In the genomic region with DNA sequence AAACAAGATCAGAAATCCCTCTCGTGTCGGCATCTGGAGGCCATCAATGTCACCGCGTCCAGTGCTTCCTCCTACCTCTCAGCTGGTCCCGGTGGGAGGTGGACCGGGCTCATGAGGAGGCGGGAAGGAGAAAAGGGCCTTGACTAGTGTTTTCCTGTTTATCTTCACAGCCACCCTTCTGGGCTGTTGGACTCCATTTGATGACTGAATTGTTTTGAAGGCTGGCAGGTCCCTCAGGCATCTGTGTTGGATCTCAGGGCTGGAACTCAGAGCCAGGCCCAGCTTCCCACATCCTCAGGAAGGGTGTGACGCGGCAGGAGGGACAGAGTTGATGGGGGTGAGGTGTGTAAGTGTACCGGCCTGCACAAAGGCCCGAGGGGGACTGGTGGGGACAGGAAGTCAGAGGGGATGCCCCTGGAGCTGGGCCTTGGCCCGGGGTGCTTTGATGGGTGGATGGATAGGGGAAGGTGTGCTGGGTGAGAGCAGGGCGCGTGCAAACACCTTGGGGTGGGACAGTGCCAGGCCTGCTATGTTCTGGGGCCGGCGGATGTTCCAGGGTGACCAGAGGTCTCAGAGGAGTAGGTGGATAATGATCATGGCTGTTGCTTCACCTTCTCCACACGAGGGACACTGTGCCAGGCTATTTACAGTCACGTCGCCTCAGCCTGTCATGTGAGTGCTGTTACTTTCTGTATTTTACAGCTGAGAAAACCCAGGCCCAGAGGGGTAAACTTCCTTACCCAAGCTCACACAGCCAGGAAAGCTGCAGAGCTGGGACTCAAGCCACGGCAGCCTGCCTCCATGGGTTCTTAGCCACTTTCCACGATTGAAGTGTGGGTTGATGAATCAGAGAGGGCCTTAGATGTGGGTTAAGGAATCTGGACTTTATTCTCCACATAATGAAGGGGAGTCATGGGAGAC, we compare ENCODE assay signal across 1 cellular context.
TF ChIP-seq lines count a peak whose summit lies in the region.

No MANE protein-coding gene starts in this region.

TF ChIP-seq in HepG2, 621 proteins besides CTCF, POLR2A, EP300 and RAD21 (continued from another document and continues in another):
- TF ChIP-seq DPF2 (CRISPR knock-in tag; IDR thresholded peaks at IDR 0.05; ENCODE audit: borderline replicate concordance, low read depth) = no peak
- TF ChIP-seq HNRNPK (IDR thresholded peaks at IDR 0.05; ENCODE audit: low read depth, low read length, poor library complexity, severe bottlenecking) = no peak
- TF ChIP-seq, protein P1, sequence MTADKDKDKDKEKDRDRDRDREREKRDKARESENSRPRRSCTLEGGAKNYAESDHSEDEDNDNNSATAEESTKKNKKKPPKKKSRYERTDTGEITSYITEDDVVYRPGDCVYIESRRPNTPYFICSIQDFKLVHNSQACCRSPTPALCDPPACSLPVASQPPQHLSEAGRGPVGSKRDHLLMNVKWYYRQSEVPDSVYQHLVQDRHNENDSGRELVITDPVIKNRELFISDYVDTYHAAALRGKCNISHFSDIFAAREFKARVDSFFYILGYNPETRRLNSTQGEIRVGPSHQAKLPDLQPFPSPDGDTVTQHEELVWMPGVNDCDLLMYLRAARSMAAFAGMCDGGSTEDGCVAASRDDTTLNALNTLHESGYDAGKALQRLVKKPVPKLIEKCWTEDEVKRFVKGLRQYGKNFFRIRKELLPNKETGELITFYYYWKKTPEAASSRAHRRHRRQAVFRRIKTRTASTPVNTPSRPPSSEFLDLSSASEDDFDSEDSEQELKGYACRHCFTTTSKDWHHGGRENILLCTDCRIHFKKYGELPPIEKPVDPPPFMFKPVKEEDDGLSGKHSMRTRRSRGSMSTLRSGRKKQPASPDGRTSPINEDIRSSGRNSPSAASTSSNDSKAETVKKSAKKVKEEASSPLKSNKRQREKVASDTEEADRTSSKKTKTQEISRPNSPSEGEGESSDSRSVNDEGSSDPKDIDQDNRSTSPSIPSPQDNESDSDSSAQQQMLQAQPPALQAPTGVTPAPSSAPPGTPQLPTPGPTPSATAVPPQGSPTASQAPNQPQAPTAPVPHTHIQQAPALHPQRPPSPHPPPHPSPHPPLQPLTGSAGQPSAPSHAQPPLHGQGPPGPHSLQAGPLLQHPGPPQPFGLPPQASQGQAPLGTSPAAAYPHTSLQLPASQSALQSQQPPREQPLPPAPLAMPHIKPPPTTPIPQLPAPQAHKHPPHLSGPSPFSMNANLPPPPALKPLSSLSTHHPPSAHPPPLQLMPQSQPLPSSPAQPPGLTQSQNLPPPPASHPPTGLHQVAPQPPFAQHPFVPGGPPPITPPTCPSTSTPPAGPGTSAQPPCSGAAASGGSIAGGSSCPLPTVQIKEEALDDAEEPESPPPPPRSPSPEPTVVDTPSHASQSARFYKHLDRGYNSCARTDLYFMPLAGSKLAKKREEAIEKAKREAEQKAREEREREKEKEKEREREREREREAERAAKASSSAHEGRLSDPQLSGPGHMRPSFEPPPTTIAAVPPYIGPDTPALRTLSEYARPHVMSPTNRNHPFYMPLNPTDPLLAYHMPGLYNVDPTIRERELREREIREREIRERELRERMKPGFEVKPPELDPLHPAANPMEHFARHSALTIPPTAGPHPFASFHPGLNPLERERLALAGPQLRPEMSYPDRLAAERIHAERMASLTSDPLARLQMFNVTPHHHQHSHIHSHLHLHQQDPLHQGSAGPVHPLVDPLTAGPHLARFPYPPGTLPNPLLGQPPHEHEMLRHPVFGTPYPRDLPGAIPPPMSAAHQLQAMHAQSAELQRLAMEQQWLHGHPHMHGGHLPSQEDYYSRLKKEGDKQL (CRISPR knock-in tag; IDR thresholded peaks at IDR 0.05; ENCODE audit: low read depth) = no peak
- no peak for TF ChIP-seq GABPA (IDR thresholded peaks at IDR 0.05; ENCODE audit: low read depth, low read length)
- no peak for TF ChIP-seq GABPA (CRISPR knock-in tag; IDR thresholded peaks at IDR 0.05; ENCODE audit: low read depth)
- TF ChIP-seq ZNF614 (CRISPR knock-in tag; IDR thresholded peaks at IDR 0.05; ENCODE audit: borderline replicate concordance) = peak; percentile 40; the same call in 1 of the 2 replicates
- TF ChIP-seq, protein P2, sequence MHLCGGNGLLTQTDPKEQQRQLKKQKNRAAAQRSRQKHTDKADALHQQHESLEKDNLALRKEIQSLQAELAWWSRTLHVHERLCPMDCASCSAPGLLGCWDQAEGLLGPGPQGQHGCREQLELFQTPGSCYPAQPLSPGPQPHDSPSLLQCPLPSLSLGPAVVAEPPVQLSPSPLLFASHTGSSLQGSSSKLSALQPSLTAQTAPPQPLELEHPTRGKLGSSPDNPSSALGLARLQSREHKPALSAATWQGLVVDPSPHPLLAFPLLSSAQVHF (CRISPR knock-in tag; IDR thresholded peaks at IDR 0.05) = no peak
- no peak for TF ChIP-seq ZSCAN31 (CRISPR knock-in tag; IDR thresholded peaks at IDR 0.05; ENCODE audit: low read depth)
- no peak for TF ChIP-seq CC2D1A (CRISPR knock-in tag; IDR thresholded peaks at IDR 0.05)
- TF ChIP-seq ZNF660 (CRISPR knock-in tag; IDR thresholded peaks at IDR 0.05; ENCODE audit: borderline replicate concordance, low read depth) = 0 out of 2 replicates have a peak, but pooled peaks have one; percentile 51
- TF ChIP-seq, protein P3, sequence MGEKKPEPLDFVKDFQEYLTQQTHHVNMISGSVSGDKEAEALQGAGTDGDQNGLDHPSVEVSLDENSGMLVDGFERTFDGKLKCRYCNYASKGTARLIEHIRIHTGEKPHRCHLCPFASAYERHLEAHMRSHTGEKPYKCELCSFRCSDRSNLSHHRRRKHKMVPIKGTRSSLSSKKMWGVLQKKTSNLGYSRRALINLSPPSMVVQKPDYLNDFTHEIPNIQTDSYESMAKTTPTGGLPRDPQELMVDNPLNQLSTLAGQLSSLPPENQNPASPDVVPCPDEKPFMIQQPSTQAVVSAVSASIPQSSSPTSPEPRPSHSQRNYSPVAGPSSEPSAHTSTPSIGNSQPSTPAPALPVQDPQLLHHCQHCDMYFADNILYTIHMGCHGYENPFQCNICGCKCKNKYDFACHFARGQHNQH (CRISPR knock-in tag; IDR thresholded peaks at IDR 0.05) = no peak
- no peak for TF ChIP-seq NFE2L1 (CRISPR knock-in tag; IDR thresholded peaks at IDR 0.05; ENCODE audit: borderline replicate concordance)
- no peak for TF ChIP-seq GPN1 (CRISPR knock-in tag; IDR thresholded peaks at IDR 0.05; ENCODE audit: borderline replicate concordance)
- no peak for TF ChIP-seq ZNF44 (CRISPR knock-in tag; IDR thresholded peaks at IDR 0.05)
- TF ChIP-seq ZNF891 (CRISPR knock-in tag; IDR thresholded peaks at IDR 0.05) = peak; percentile 62; the same call in 1 of the 2 replicates
- TF ChIP-seq SUZ12 (IDR thresholded peaks at IDR 0.05; ENCODE audit: low read depth, low read length) = no peak
- no peak for TF ChIP-seq ZNF383 (CRISPR knock-in tag; IDR thresholded peaks at IDR 0.05; ENCODE audit: borderline replicate concordance)
- TF ChIP-seq PAWR (CRISPR knock-in tag; IDR thresholded peaks at IDR 0.05; ENCODE audit: borderline replicate concordance) = no peak
- TF ChIP-seq, protein P4, sequence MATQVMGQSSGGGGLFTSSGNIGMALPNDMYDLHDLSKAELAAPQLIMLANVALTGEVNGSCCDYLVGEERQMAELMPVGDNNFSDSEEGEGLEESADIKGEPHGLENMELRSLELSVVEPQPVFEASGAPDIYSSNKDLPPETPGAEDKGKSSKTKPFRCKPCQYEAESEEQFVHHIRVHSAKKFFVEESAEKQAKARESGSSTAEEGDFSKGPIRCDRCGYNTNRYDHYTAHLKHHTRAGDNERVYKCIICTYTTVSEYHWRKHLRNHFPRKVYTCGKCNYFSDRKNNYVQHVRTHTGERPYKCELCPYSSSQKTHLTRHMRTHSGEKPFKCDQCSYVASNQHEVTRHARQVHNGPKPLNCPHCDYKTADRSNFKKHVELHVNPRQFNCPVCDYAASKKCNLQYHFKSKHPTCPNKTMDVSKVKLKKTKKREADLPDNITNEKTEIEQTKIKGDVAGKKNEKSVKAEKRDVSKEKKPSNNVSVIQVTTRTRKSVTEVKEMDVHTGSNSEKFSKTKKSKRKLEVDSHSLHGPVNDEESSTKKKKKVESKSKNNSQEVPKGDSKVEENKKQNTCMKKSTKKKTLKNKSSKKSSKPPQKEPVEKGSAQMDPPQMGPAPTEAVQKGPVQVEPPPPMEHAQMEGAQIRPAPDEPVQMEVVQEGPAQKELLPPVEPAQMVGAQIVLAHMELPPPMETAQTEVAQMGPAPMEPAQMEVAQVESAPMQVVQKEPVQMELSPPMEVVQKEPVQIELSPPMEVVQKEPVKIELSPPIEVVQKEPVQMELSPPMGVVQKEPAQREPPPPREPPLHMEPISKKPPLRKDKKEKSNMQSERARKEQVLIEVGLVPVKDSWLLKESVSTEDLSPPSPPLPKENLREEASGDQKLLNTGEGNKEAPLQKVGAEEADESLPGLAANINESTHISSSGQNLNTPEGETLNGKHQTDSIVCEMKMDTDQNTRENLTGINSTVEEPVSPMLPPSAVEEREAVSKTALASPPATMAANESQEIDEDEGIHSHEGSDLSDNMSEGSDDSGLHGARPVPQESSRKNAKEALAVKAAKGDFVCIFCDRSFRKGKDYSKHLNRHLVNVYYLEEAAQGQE (IDR thresholded peaks at IDR 0.05; ENCODE audit: borderline replicate concordance in 1 of 2, low read depth in 1 of 2, low read length in 2 of 2) = no peak
- no peak for TF ChIP-seq ZNF337 (CRISPR knock-in tag; IDR thresholded peaks at IDR 0.05; ENCODE audit: borderline replicate concordance, low read depth)
- TF ChIP-seq, protein P5, sequence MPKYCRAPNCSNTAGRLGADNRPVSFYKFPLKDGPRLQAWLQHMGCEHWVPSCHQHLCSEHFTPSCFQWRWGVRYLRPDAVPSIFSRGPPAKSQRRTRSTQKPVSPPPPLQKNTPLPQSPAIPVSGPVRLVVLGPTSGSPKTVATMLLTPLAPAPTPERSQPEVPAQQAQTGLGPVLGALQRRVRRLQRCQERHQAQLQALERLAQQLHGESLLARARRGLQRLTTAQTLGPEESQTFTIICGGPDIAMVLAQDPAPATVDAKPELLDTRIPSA (CRISPR knock-in tag; IDR thresholded peaks at IDR 0.05; ENCODE audit: borderline replicate concordance) = 0 out of 2 replicates have a peak, but pooled peaks have one; percentile 33
- TF ChIP-seq, protein P6, sequence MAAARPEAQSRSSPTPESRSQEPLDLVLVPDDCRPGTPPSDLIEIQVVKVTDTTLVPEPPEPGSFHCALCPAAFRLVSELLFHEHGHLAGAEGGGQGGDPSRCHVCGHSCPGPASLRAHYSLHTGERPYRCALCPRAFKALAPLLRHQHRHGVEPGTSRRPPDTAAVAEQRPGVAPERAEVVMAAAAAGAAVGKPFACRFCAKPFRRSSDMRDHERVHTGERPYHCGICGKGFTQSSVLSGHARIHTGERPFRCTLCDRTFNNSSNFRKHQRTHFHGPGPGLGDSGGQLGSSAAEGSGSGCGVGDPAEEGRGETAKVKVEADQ (CRISPR knock-in tag; IDR thresholded peaks at IDR 0.05; ENCODE audit: borderline replicate concordance) = no peak
- no peak for TF ChIP-seq SP5 (CRISPR knock-in tag; IDR thresholded peaks at IDR 0.05; ENCODE audit: borderline replicate concordance, low read depth)
- no peak for TF ChIP-seq ZNF335 (CRISPR knock-in tag; IDR thresholded peaks at IDR 0.05)
- no peak; the same call in 1 of the 2 replicates for TF ChIP-seq ZNF572 (CRISPR knock-in tag; IDR thresholded peaks at IDR 0.05)
- TF ChIP-seq ZNF790 (CRISPR knock-in tag; IDR thresholded peaks at IDR 0.05; ENCODE audit: borderline replicate concordance) = no peak
- TF ChIP-seq POGZ (CRISPR knock-in tag; IDR thresholded peaks at IDR 0.05) = no peak
- TF ChIP-seq ZNF530 (CRISPR knock-in tag; IDR thresholded peaks at IDR 0.05; ENCODE audit: low read depth) = no peak
- no peak for TF ChIP-seq TOE1 (CRISPR knock-in tag; IDR thresholded peaks at IDR 0.05)
- no peak for TF ChIP-seq ZNF329 (CRISPR knock-in tag; IDR thresholded peaks at IDR 0.05; ENCODE audit: low read depth)
- TF ChIP-seq ASH2L (IDR thresholded peaks at IDR 0.05; ENCODE audit: insufficient read length, low read depth, low read length) = no peak
- TF ChIP-seq KLF9 (CRISPR knock-in tag; IDR thresholded peaks at IDR 0.05; ENCODE audit: low read depth) = no peak
- no peak for TF ChIP-seq KLF6 (CRISPR knock-in tag; IDR thresholded peaks at IDR 0.05)
- TF ChIP-seq HOXA5 (CRISPR knock-in tag; IDR thresholded peaks at IDR 0.05) = no peak
- TF ChIP-seq, protein P7, sequence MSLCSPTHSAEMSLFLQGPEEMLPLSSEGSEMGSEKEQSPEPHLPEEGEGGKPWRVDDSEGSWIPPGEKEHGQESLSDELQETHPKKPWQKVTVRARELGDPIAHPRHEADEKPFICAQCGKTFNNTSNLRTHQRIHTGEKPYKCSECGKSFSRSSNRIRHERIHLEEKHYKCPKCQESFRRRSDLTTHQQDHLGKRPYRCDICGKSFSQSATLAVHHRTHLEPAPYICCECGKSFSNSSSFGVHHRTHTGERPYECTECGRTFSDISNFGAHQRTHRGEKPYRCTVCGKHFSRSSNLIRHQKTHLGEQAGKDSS (CRISPR knock-in tag; IDR thresholded peaks at IDR 0.05; ENCODE audit: borderline replicate concordance, low read depth) = no peak
- TF ChIP-seq ZNF629 (CRISPR knock-in tag; conservative IDR thresholded peaks at IDR 0.05) = no peak
- TF ChIP-seq, protein P8, sequence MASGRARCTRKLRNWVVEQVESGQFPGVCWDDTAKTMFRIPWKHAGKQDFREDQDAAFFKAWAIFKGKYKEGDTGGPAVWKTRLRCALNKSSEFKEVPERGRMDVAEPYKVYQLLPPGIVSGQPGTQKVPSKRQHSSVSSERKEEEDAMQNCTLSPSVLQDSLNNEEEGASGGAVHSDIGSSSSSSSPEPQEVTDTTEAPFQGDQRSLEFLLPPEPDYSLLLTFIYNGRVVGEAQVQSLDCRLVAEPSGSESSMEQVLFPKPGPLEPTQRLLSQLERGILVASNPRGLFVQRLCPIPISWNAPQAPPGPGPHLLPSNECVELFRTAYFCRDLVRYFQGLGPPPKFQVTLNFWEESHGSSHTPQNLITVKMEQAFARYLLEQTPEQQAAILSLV (CRISPR knock-in tag; IDR thresholded peaks at IDR 0.05; ENCODE audit: borderline replicate concordance) = peak; percentile 46; the same call in 1 of the 2 replicates
- 0 out of 2 replicates have a peak, but pooled peaks have one; percentile 14 for TF ChIP-seq MED1 (CRISPR knock-in tag; IDR thresholded peaks at IDR 0.05)
- TF ChIP-seq, protein P9, sequence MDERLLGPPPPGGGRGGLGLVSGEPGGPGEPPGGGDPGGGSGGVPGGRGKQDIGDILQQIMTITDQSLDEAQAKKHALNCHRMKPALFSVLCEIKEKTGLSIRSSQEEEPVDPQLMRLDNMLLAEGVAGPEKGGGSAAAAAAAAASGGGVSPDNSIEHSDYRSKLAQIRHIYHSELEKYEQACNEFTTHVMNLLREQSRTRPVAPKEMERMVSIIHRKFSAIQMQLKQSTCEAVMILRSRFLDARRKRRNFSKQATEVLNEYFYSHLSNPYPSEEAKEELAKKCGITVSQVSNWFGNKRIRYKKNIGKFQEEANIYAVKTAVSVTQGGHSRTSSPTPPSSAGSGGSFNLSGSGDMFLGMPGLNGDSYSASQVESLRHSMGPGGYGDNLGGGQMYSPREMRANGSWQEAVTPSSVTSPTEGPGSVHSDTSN (CRISPR knock-in tag; IDR thresholded peaks at IDR 0.05) = 0 out of 2 replicates have a peak, but pooled peaks have one; percentile 34
- TF ChIP-seq ZNF549 (CRISPR knock-in tag; IDR thresholded peaks at IDR 0.05) = no peak
- no peak for TF ChIP-seq ZFP82 (CRISPR knock-in tag; IDR thresholded peaks at IDR 0.05; ENCODE audit: borderline replicate concordance)
- TF ChIP-seq YEATS2 (CRISPR knock-in tag; IDR thresholded peaks at IDR 0.05; ENCODE audit: borderline replicate concordance) = no peak
- TF ChIP-seq ZNF10 (CRISPR knock-in tag; IDR thresholded peaks at IDR 0.05; ENCODE audit: borderline replicate concordance, low read depth) = no peak
- TF ChIP-seq KDM4B (CRISPR knock-in tag; IDR thresholded peaks at IDR 0.05) = no peak
- no peak for TF ChIP-seq HNF4A (CRISPR knock-in tag; IDR thresholded peaks at IDR 0.05)
- TF ChIP-seq SYNCRIP (IDR thresholded peaks at IDR 0.05; ENCODE audit: insufficient read depth, low read depth, low read length) = no peak
- no peak for TF ChIP-seq ZNF720 (CRISPR knock-in tag; IDR thresholded peaks at IDR 0.05)
- 0 out of 2 replicates have a peak, but pooled peaks have one; percentile 62 for TF ChIP-seq ZNF224 (CRISPR knock-in tag; IDR thresholded peaks at IDR 0.05)
- no peak for TF ChIP-seq ZNF143 (CRISPR knock-in tag; IDR thresholded peaks at IDR 0.05)
